In the genomic region with DNA sequence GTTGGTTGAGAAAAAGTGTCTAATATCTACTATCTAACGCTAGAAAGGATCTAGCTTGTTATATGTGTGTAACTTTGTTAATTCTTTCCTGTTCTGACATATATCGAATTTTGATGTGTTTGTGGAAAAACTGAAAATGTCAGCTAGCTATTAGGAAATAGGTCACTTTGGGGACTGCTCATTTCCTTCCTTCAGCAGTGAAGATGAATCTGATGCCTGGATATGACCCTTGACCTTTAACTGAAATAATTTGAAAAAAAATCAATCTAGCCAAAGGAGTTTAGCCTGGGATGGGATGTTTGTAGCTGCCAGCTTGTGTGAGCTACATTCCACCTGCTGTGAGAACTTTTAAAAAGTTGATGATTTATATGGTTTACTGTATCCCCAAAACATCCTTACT, we compare ENCODE assay signal across 29 cellular contexts.
"Had no signal": no experiment of that assay in that cellular context is flagged by ENCODE, and none has a peak within 500 bp of the region (broad histone marks: within the 10 kb centered on the region; RNA-seq: fewer than 3 reads in every experiment).

No MANE protein-coding gene starts in this region.

- FAIRE-seq: urothelium cell line had no signal

- H3K27me3 ChIP-seq: stomach, suprapubic skin, testis, thyroid gland, tibial artery, tibial nerve, transverse colon, upper lobe of left lung, upper lobe of right lung, uterus, vagina had no signal

- H3K4me1 ChIP-seq: stomach, suprapubic skin, testis, tibial artery, tibial nerve, transverse colon, upper lobe of left lung, upper lobe of right lung, uterus, vagina had no signal

- H3K4me3 Mint-ChIP-seq: stimulated activated effector memory CD8-positive, alpha-beta T cell treated with anti-CD3 and anti-CD28 coated beads, Interleukin-12 subunit alpha, Interleukin-12 subunit beta, amount 100 ng/mL, for 72 hours; stimulated activated memory B cell treated with anti-CD40 and anti-IgM and Interleukin-4, amounts not matched to agents 10 μg/mL and 1 μg/mL and 100 μg/mL, for 72 hours; stimulated activated naive B cell treated with anti-CD40 and anti-IgM and Interleukin-4, amounts not matched to agents 10 μg/mL and 1 μg/mL and 100 μg/mL, for 72 hours; stimulated activated naive CD8-positive, alpha-beta T cell treated with anti-CD3 and anti-CD28 coated beads, Interleukin-15, amount 100 ng/mL, for 72 hours; stimulated activated naive CD8-positive, alpha-beta T cell treated with anti-CD3 and anti-CD28 coated beads, Interleukin-15, Interleukin-2, amounts not matched to agents 100 ng/mL and 50 ng/mL, for 24 hours; type B pancreatic cell had no signal

- ATAC-seq: stimulated activated effector memory CD8-positive, alpha-beta T cell treated with anti-CD3 and anti-CD28 coated beads, Interleukin-12 subunit alpha, Interleukin-12 subunit beta, amount 100 ng/mL, for 72 hours; stimulated activated memory B cell treated with anti-CD40 and anti-IgM and Interleukin-4, amounts not matched to agents 10 μg/mL and 1 μg/mL and 100 μg/mL, for 72 hours; stimulated activated naive B cell treated with anti-CD40 and anti-IgM and Interleukin-4, amounts not matched to agents 10 μg/mL and 1 μg/mL and 100 μg/mL, for 72 hours; stimulated activated naive CD8-positive, alpha-beta T cell treated with anti-CD3 and anti-CD28 coated beads, Interleukin-15, amount 100 ng/mL, for 72 hours; stimulated activated naive CD8-positive, alpha-beta T cell treated with anti-CD3 and anti-CD28 coated beads, Interleukin-15, Interleukin-2, amounts not matched to agents 100 U/mL and 50 U/mL, for 24 hours; upper lobe of right lung had no signal

- H3K27me3 Mint-ChIP-seq: stimulated activated memory B cell treated with anti-CD40 and anti-IgM and Interleukin-4, amounts not matched to agents 10 μg/mL and 1 μg/mL and 100 μg/mL, for 72 hours; stimulated activated naive B cell treated with anti-CD40 and anti-IgM and Interleukin-4, amounts not matched to agents 10 μg/mL and 1 μg/mL and 100 μg/mL, for 72 hours; stimulated activated naive CD8-positive, alpha-beta T cell treated with anti-CD3 and anti-CD28 coated beads, Interleukin-15, amount 100 ng/mL, for 72 hours; stimulated activated naive CD8-positive, alpha-beta T cell treated with anti-CD3 and anti-CD28 coated beads, Interleukin-15, Interleukin-2, amounts not matched to agents 100 ng/mL and 50 ng/mL, for 24 hours; type B pancreatic cell had no signal

- H3K9me3 Mint-ChIP-seq: stimulated activated effector memory CD8-positive, alpha-beta T cell treated with anti-CD3 and anti-CD28 coated beads, Interleukin-12 subunit alpha, Interleukin-12 subunit beta, amount 100 ng/mL, for 72 hours; stimulated activated naive CD8-positive, alpha-beta T cell treated with anti-CD3 and anti-CD28 coated beads, Interleukin-15, amount 100 ng/mL, for 72 hours; stimulated activated naive CD8-positive, alpha-beta T cell treated with anti-CD3 and anti-CD28 coated beads, Interleukin-15, Interleukin-2, amounts not matched to agents 100 ng/mL and 50 ng/mL, for 24 hours had no signal

- H3K4me3 ChIP-seq: stomach, suprapubic skin, testis, thoracic aorta, thyroid gland, tibial artery, tibial nerve, transverse colon, upper lobe of left lung, upper lobe of right lung, uterus, vagina had no signal

- H3K9me3 ChIP-seq: stomach, suprapubic skin, testis, thoracic aorta, thyroid gland, tibial artery, transverse colon, upper lobe of left lung, upper lobe of right lung, uterus, vagina had no signal

- H3K36me3 ChIP-seq: thoracic aorta, tibial nerve, uterus had no signal

- H3K27ac Mint-ChIP-seq: stimulated activated effector memory CD8-positive, alpha-beta T cell treated with anti-CD3 and anti-CD28 coated beads, Interleukin-12 subunit alpha, Interleukin-12 subunit beta, amount 100 ng/mL, for 72 hours; stimulated activated memory B cell treated with anti-CD40 and anti-IgM and Interleukin-4, amounts not matched to agents 10 μg/mL and 1 μg/mL and 100 μg/mL, for 72 hours; stimulated activated naive B cell treated with anti-CD40 and anti-IgM and Interleukin-4, amounts not matched to agents 10 μg/mL and 1 μg/mL and 100 μg/mL, for 72 hours; stimulated activated naive CD8-positive, alpha-beta T cell treated with anti-CD3 and anti-CD28 coated beads, Interleukin-15, amount 100 ng/mL, for 72 hours; stimulated activated naive CD8-positive, alpha-beta T cell treated with anti-CD3 and anti-CD28 coated beads, Interleukin-15, Interleukin-2, amounts not matched to agents 100 ng/mL and 50 ng/mL, for 24 hours; type B pancreatic cell had no signal

- DNase-seq: stimulated activated CD4-positive, alpha-beta T cell treated with anti-CD3 and anti-CD28 coated beads, Interleukin-2, amount 100 ng/mL, for 48 hours; stimulated activated CD4-positive, alpha-beta T cell treated with anti-CD3 and anti-CD28 coated beads, Interleukin-4, amount 100 ng/mL, for 1 hour; stimulated activated CD4-positive, alpha-beta T cell treated with anti-CD3 and anti-CD28 coated beads, Interleukin-4, amount 100 ng/mL, for 24 hours; stimulated activated CD4-positive, alpha-beta T cell treated with anti-CD3 and anti-CD28 coated beads, Interleukin-4, amount 100 ng/mL, for 4 hours; stimulated activated CD8-positive, alpha-beta memory T cell treated with anti-CD3 and anti-CD28 coated beads, Interleukin-4, amount 100 ng/mL, for 48 hours; stimulated activated naive B cell treated with anti-CD40 and anti-IgM and Interleukin-4, amounts not matched to agents 10 μg/mL and 1 μg/mL and 100 μg/mL, for 72 hours; stimulated activated naive CD4-positive, alpha-beta T cell; stimulated activated naive CD4-positive, alpha-beta T cell treated with Interleukin-2 at 50 U/mL for 16 hours; stimulated activated naive CD8-positive, alpha-beta T cell treated with anti-CD3 and anti-CD28 coated beads, Interleukin-15, amount 100 ng/mL, for 72 hours; stimulated activated naive CD8-positive, alpha-beta T cell treated with anti-CD3 and anti-CD28 coated beads, Interleukin-15, Interleukin-2, amounts not matched to agents 100 U/mL and 50 U/mL, for 24 hours; stomach; substantia nigra; testis; thyroid gland; tibial artery; transverse colon; trophoblast cell; upper lobe of left lung; upper lobe of right lung; uterus had no signal

- H3K27ac ChIP-seq: stomach, suprapubic skin, testis, thoracic aorta, thyroid gland, tibial artery, tibial nerve, transverse colon, upper lobe of left lung, upper lobe of right lung, uterus, vagina had no signal
